8 cellular contexts compared by ENCODE assay signal in the genomic region with DNA sequence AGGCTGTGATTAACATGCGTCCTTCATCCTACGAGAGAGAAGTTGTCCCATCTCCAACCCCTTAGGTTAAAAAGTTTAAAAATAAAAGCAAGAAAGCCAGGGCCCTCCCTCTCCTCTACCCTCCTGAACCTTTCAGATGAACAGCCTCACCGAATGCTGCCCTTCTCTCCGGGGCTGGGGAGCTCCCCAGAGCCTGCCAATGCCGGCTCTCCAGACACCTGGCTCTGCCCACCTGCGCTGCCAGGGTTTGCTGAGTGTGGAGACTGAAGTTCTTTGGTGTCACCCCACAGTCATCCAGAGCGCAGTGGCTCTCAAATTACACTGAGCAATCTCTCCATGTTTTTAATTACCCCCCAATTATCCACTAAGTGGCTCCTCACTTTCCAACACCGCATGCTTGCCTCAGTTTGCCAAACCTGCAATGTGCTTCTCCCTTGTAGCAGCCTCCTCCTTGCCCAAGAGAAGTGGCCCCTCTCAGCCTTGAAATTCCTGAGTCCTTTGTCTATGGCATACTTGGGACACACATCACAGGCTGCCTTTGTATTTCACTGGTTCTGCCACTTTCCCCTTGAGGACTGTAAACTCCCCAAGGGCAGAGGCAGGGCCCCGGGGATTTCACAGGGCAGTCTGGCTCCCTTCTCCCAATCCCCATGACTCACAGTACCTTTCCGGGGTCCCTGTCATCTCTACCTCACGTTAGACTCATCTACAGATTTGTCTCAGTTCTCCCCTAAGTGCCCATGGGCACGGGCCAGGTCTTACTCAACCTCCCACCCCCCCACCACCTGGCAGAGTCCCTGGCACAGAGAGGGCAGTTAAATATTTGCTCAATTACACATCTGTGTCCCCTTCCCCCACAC. TPM values are rescaled to one million over a fixed set of nuclear protein-coding genes. Genes with fewer than 3 reads are reported as not detected.
DNase-seq lines count a peak whose midpoint lies in the region; ATAC-seq and TF ChIP-seq lines count a peak whose summit lies in the region.

No MANE protein-coding gene starts in this region.

- H3K36me3 ChIP-seq in GM06990 (ENCODE audit: control insufficient read depth, insufficient read depth, low read length) = peaks cover 8% of the 10 kb centered on the region
- peaks cover 0 to 8% of the 10 kb centered on the region in 2 donors for H3K36me3 ChIP-seq in gastroesophageal sphincter
- H3K36me3 ChIP-seq in psoas muscle (ENCODE audit: insufficient read depth in 1 of 2, low read depth in 1 of 2) = peaks cover 0 to 20% of the 10 kb centered on the region in 2 donors

- peaks cover 16% of the 10 kb centered on the region for H3K4me1 Mint-ChIP-seq in activated T-helper 17 cell treated with anti-CD3 and anti-CD28 coated beads, Interleukin-2, amount 50 U/mL, for 72 hours

- no peak for TF ChIP-seq EP300 in gastroesophageal sphincter (IDR thresholded peaks at IDR 0.05)

- intact Hi-C loops in psoas muscle (cut with DNase I) = loop anchor here (2.0 to 5.0 kb wide), 4 partner anchors 53 to 79 kb away; no protein-coding TSS in a partner anchor

- no peak for DNase-seq in GM06990 (ENCODE audit: extremely low read depth, insufficient read length)
- peak; percentile 45 for DNase-seq in NCI-H345 treated with DMSO at 0.1 percent for 48 hours (lab: John Stamatoyannopoulos, UW; ENCODE audit: unreplicated experiment)
- peak; percentile 70 to 76 for DNase-seq in psoas muscle
- no peak for DNase-seq in NCI-H446 treated with DMSO at 0.1 percent for 48 hours (lab: John Stamatoyannopoulos, UW)
- DNase-seq in NOMO-1 (lab: John Stamatoyannopoulos, UW; ENCODE audit: unreplicated experiment in 2 of 2) = no peak

- no peak for TF ChIP-seq POLR2A in gastroesophageal sphincter (IDR thresholded peaks at IDR 0.05)

- H3K4me3 ChIP-seq in GM06990 (replicated peaks; ENCODE audit: low read depth, low read length) (peak overlapping the region; percentile 97), gastroesophageal sphincter (peak overlapping the region; percentile 89 to 100), psoas muscle (peak overlapping the region; percentile 87)

- H3K9me3 Mint-ChIP-seq in activated T-helper 17 cell treated with anti-CD3 and anti-CD28 coated beads, Interleukin-2, amount 50 U/mL, for 72 hours = no peaks in the 10 kb centered on the region

- WGBS in gastroesophageal sphincter (ENCODE audit: low coverage in 1 of 2), 2 donors = 5 to 13% methylated on average over 5 to 12 of the region's 12 CpGs
- 11 to 25% (median 20%) methylated on average over 12 of the region's 12 CpGs for WGBS in psoas muscle, 3 donors

- H3K27ac ChIP-seq in gastroesophageal sphincter = peak overlapping the region; percentile 96 to 100 (median 100)
- H3K27ac ChIP-seq in psoas muscle = peak overlapping the region; percentile 95

- peak overlapping the region; percentile 100 for H3K4me3 Mint-ChIP-seq in activated T-helper 17 cell treated with anti-CD3 and anti-CD28 coated beads, Interleukin-2, amount 50 U/mL, for 72 hours

- no peaks in the 10 kb centered on the region for H3K27me3 Mint-ChIP-seq in activated T-helper 17 cell treated with anti-CD3 and anti-CD28 coated beads, Interleukin-2, amount 50 U/mL, for 72 hours

- H3K36me3 Mint-ChIP-seq in activated T-helper 17 cell treated with anti-CD3 and anti-CD28 coated beads, Interleukin-2, amount 50 U/mL, for 72 hours (ENCODE audit: low read depth) = peaks cover 63% of the 10 kb centered on the region

- H3K4me1 ChIP-seq in gastroesophageal sphincter = peaks cover 0 to 63% (median 33%) of the 10 kb centered on the region in 3 donors
- peaks cover 44% of the 10 kb centered on the region for H3K4me1 ChIP-seq in psoas muscle

- H3K27me3 ChIP-seq in GM06990 (replicated peaks; ENCODE audit: control insufficient read depth, insufficient read depth, low read length) = no peaks in the 10 kb centered on the region
- no peaks in the 10 kb centered on the region for H3K27me3 ChIP-seq in gastroesophageal sphincter
- no peaks in the 10 kb centered on the region for H3K27me3 ChIP-seq in psoas muscle (ENCODE audit: insufficient read depth in 3 of 3, low read length in 2 of 3)

- TF ChIP-seq CTCF in GM06990 (IDR thresholded peaks at IDR 0.05; ENCODE audit: insufficient read depth, low read length, poor library complexity, severe bottlenecking) (no peak), gastroesophageal sphincter (IDR thresholded peaks at IDR 0.05) (no peak), psoas muscle (IDR thresholded peaks at IDR 0.05) (no peak)

- peak; percentile 56 for ATAC-seq in activated T-helper 17 cell treated with anti-CD3 and anti-CD28 coated beads, Interleukin-2, amount 50 U/mL, for 72 hours (replicated peaks)
- ATAC-seq in gastroesophageal sphincter (peak; percentile 30), psoas muscle (peak; percentile 32 to 55 (median 44)), GM21723 (IDR thresholded peaks at IDR 0.05; ENCODE audit: unreplicated experiment) (no peak)

- H3K9me3 ChIP-seq in gastroesophageal sphincter (no peaks in the 10 kb centered on the region), psoas muscle (no peaks in the 10 kb centered on the region)

- H3K27ac Mint-ChIP-seq in activated T-helper 17 cell treated with anti-CD3 and anti-CD28 coated beads, Interleukin-2, amount 50 U/mL, for 72 hours = peak overlapping the region; percentile 99

RNA-seq across cellular contexts. Expression of gene MYH9, which starts 2.0 kb away (rescaled TPM):
- 100 to 1,000 TPM; 782 to 800 TPM for total RNA-seq in activated T-helper 17 cell treated with anti-CD3 and anti-CD28 coated beads, Interleukin-2, amount 50 U/mL, for 72 hours
- 100 to 1,000 TPM; 304 to 366 (median 322) TPM for total RNA-seq in gastroesophageal sphincter
- 100 to 1,000 TPM in 3 of 4 donors, 10 to 100 TPM in 1; 92.0 to 214 (median 179) TPM for total RNA-seq in psoas muscle
- 10 to 100 TPM; 35.6 to 89.3 (median 56.3) TPM for polyA plus RNA-seq in psoas muscle

Comparison
In these comparisons a context has a peak if more than half of its experiments do, and no peak if none do; other contexts are left out.
1. DNase-seq: peak in NCI-H345 treated with DMSO at 0.1 percent for 48 hours (single experiment) and psoas muscle (2 of 2); none in GM06990 (single experiment), NCI-H446 treated with DMSO at 0.1 percent for 48 hours (single experiment) and NOMO-1 (0 of 2).
2. Peak in every context shown above with its lines, with median percentiles within 50 percentile points of each other: H3K4me3 ChIP-seq.